Comparison of ENCODE assay signal across 17 cellular contexts in genomic region chr16:25176136-25176535, GRCh38. TPM values are rescaled to one million over a fixed set of nuclear protein-coding genes. Genes with fewer than 3 reads are reported as not detected.
DNase-seq lines count a peak whose midpoint lies in the region; ATAC-seq and TF ChIP-seq lines count a peak whose summit lies in the region.
"Had no signal": no experiment of that assay in that cellular context is flagged by ENCODE, and none has a peak within 500 bp of the region (broad histone marks: within the 10 kb centered on the region; RNA-seq: fewer than 3 reads in every experiment).

No MANE protein-coding gene starts in this region.

- no peak for DNase-seq in left ventricle myocardium inferior
- DNase-seq in right cardiac atrium = no peak
- peak; percentile 15 for DNase-seq in RPMI7951 (ENCODE audit: low read depth)
- no peak for DNase-seq in fibroblast of mammary gland (ENCODE audit: low read depth)
- DNase-seq in NK-92 treated with Interleukin-12 subunit alpha and Interleukin-12 subunit beta, amount 100 ng/mL, for 24 hours (lab: John Stamatoyannopoulos, UW) = no peak
- no peak for DNase-seq in WERI-Rb-1
- DNase-seq in coronary artery (ENCODE audit: low spot score) = no peak
- DNase-seq: AML-193, DMS53, MG63, NCI-H1092, NCI-H1694 treated with DMSO at 0.1 percent for 48 hours, NCI-H2107, NCI-H2227 treated with DMSO at 0.1 percent for 48 hours, SHP77 treated with DMSO at 0.1 percent for 48 hours had no signal

- no peak for ATAC-seq in right cardiac atrium

- peak; percentile 16 for TF ChIP-seq CTCF in left ventricle myocardium inferior (IDR thresholded peaks at IDR 0.05; ENCODE audit: borderline replicate concordance)
- peak; percentile 1 for TF ChIP-seq CTCF in fibroblast of mammary gland (conservative IDR thresholded peaks at IDR 0.05; ENCODE audit: control insufficient read depth, insufficient read depth, low read depth, low read length)
- TF ChIP-seq CTCF in WERI-Rb-1 (IDR thresholded peaks at IDR 0.05; ENCODE audit: low read depth, low read length) = no peak
- TF ChIP-seq CTCF in coronary artery (IDR thresholded peaks at IDR 0.05) = no peak

- peaks cover 60% of the 10 kb centered on the region for H3K36me3 ChIP-seq in left ventricle myocardium inferior
- peaks cover 8% of the 10 kb centered on the region for H3K36me3 ChIP-seq in WERI-Rb-1

- intact Hi-C loops in left ventricle myocardium inferior (cut with micrococcal nuclease) (no loop called here), right cardiac atrium (cut with DNase I) (no loop called here)

- H3K27me3 ChIP-seq in left ventricle myocardium inferior (ENCODE audit: low read depth) (no peaks in the 10 kb centered on the region), right cardiac atrium (ENCODE audit: control insufficient read depth, insufficient read depth) (no peaks in the 10 kb centered on the region), WERI-Rb-1 (ENCODE audit: insufficient read depth, low read depth, severe bottlenecking) (no peaks in the 10 kb centered on the region)
- H3K27me3 ChIP-seq: MG63 had no signal

- no peak overlapping the region for H3K27ac ChIP-seq in left ventricle myocardium inferior (replicated peaks)
- H3K27ac ChIP-seq in right cardiac atrium (ENCODE audit: low read length) = no peak overlapping the region
- H3K27ac ChIP-seq in WERI-Rb-1 = no peak overlapping the region
- H3K27ac ChIP-seq in coronary artery = no peak overlapping the region
- H3K27ac ChIP-seq: KMS-11 had no signal

- H3K4me3 ChIP-seq in left ventricle myocardium inferior (no peak overlapping the region), right cardiac atrium (ENCODE audit: low read length) (no peak overlapping the region), fibroblast of mammary gland (ENCODE audit: control insufficient read depth, low read depth, low read length) (no peak overlapping the region), WERI-Rb-1 (ENCODE audit: low read depth, low read length) (no peak overlapping the region), coronary artery (no peak overlapping the region)
- H3K4me3 ChIP-seq: MG63 had no signal

- H3K9me3 ChIP-seq in left ventricle myocardium inferior (replicated peaks) (no peaks in the 10 kb centered on the region), right cardiac atrium (ENCODE audit: control insufficient read depth, low read length) (no peaks in the 10 kb centered on the region), WERI-Rb-1 (ENCODE audit: severe bottlenecking) (no peaks in the 10 kb centered on the region)
- H3K9me3 ChIP-seq: MG63 had no signal

- WGBS in right cardiac atrium = 86% methylated on average over 7 of the region's 7 CpGs

- no peaks in the 10 kb centered on the region for H3K4me1 ChIP-seq in left ventricle myocardium inferior
- no peaks in the 10 kb centered on the region for H3K4me1 ChIP-seq in right cardiac atrium (ENCODE audit: control insufficient read depth, insufficient read depth, low read length)

RNA-seq across cellular contexts. Expression of gene AQP8, which starts 40.6 kb away (rescaled TPM):
- total RNA-seq in left ventricle myocardium inferior (not detected), right cardiac atrium (not detected)
- polyA plus RNA-seq in right cardiac atrium = not detected
- total RNA-seq in RPMI7951 (2014; rRNA removed; shearing (Covaris generic)) = not detected in 2 replicates
- total RNA-seq: OCI-LY7 had no signal

Comparison
In these comparisons a context has a peak if more than half of its experiments do, and no peak if none do; other contexts are left out.
1. CTCF ChIP-seq: peak in left ventricle myocardium inferior (single experiment) and fibroblast of mammary gland (single experiment); none in WERI-Rb-1 (single experiment) and coronary artery (single experiment).